ENCODE assay signal across 8 cellular contexts in the genomic region with DNA sequence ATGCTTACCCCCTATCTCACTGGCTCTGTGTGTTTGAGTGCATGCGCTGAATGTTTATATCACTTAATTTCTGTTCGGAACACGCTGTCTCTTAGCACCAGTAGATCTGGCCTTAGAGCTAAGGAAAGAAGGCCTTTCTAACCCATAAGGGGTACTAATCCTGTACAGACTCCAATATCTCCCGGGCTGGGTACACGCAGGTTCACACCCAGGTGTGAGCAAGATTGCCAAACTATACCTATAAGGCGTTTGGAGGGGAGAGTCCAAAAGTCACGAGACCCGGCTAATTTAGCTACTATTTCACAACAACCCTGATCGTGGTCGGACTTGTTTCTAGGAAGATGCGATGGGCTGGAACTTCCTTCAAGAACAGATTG. TPM values are rescaled to one million over a fixed set of nuclear protein-coding genes. Genes with fewer than 3 reads are reported as not detected.
DNase-seq lines count a peak whose midpoint lies in the region; ATAC-seq and TF ChIP-seq lines count a peak whose summit lies in the region.

No MANE protein-coding gene starts in this region.

- intact Hi-C loops in cardiac septum (cut with DNase I) = loop anchor here (1.0 kb wide), 1 partner anchor 164 kb away; the partner anchor contains the start of gene ABI1
- intact Hi-C loops in PC-3 (cut with micrococcal nuclease) = no loop called here
- intact Hi-C loops in esophagus squamous epithelium (cut with DNase I) = no loop called here

- 18 to 35% methylated on average over 7 to 10 of the region's 11 CpGs for WGBS in esophagus squamous epithelium, 2 donors

- H3K9ac ChIP-seq in PC-3 (ENCODE audit: low read length) = peak overlapping the region; percentile 96

- H3K27me3 ChIP-seq in right atrium auricular region = no peaks in the 10 kb centered on the region
- H3K27me3 ChIP-seq in PC-3 (ENCODE audit: low read length) = no peaks in the 10 kb centered on the region
- peaks cover 0 to 14% (median 0%) of the 10 kb centered on the region in 4 donors for H3K27me3 ChIP-seq in esophagus squamous epithelium

- H3K4me3 ChIP-seq in right atrium auricular region = peak overlapping the region; percentile 75 to 87
- H3K4me3 ChIP-seq in PC-3 (ENCODE audit: low read length) = peak overlapping the region; percentile 94
- H3K4me3 ChIP-seq in esophagus squamous epithelium = peak overlapping the region; percentile 82 to 99 (median 90)
- H3K4me3 ChIP-seq in retinal pigment epithelial cell (ENCODE audit: low read length) = peak overlapping the region; percentile 86

- DNase-seq in right atrium auricular region (ENCODE audit: low spot score) (no peak), cardiac septum (ENCODE audit: low spot score) (no peak), PC-3 (peak; percentile 31), esophagus squamous epithelium (lab: John Stamatoyannopoulos, UW) (no peak), retinal pigment epithelial cell (ENCODE audit: low read depth) (no peak), NCI-H146 treated with DMSO at 0.1 percent for 48 hours (lab: John Stamatoyannopoulos, UW; ENCODE audit: unreplicated experiment) (no peak), hepatic stellate cell (ENCODE audit: low spot score) (no peak)

- CTCF ChIA-PET in PC-3 (lab: Charles Lee) = no interaction called here

- H3K4me1 ChIP-seq in right atrium auricular region = peaks cover 0 to 14% of the 10 kb centered on the region in 2 donors
- peaks cover 12% of the 10 kb centered on the region for H3K4me1 ChIP-seq in PC-3 (ENCODE audit: insufficient read depth, low read length)
- H3K4me1 ChIP-seq in esophagus squamous epithelium = peaks cover 3 to 26% (median 12%) of the 10 kb centered on the region in 3 donors

- H3K9me3 ChIP-seq in right atrium auricular region = no peaks in the 10 kb centered on the region
- no peaks in the 10 kb centered on the region for H3K9me3 ChIP-seq in PC-3 (ENCODE audit: low read length)
- no peaks in the 10 kb centered on the region for H3K9me3 ChIP-seq in esophagus squamous epithelium

- no peaks in the 10 kb centered on the region for H3K36me3 ChIP-seq in right atrium auricular region
- H3K36me3 ChIP-seq in PC-3 (ENCODE audit: low read depth, low read length) = no peaks in the 10 kb centered on the region
- no peaks in the 10 kb centered on the region for H3K36me3 ChIP-seq in esophagus squamous epithelium

- TF ChIP-seq CTCF in right atrium auricular region (IDR thresholded peaks at IDR 0.05) (no peak), PC-3 (conservative IDR thresholded peaks at IDR 0.05; ENCODE audit: low read depth, low read length) (no peak), esophagus squamous epithelium (IDR thresholded peaks at IDR 0.05) (no peak), retinal pigment epithelial cell (conservative IDR thresholded peaks at IDR 0.05; ENCODE audit: low read depth, low read length) (no peak)

- H3K27ac ChIP-seq in right atrium auricular region (peak overlapping the region; percentile 84 to 88), PC-3 (ENCODE audit: low read length) (peak overlapping the region; percentile 72), esophagus squamous epithelium (peak overlapping the region; percentile 90 to 94 (median 92))

- ATAC-seq in PC-3 (no peak), GM18867 (IDR thresholded peaks at IDR 0.05; ENCODE audit: unreplicated experiment) (no peak)

- POLR2A ChIA-PET in PC-3 (lab: Charles Lee; ENCODE audit: unreplicated experiment) = no interaction called here

- no peaks in the 10 kb centered on the region for H3F3A ChIP-seq in PC-3 (ENCODE audit: low read length, unreplicated experiment)

- TF ChIP-seq POLR2A in esophagus squamous epithelium (IDR thresholded peaks at IDR 0.05) = no peak

- peak overlapping the region; percentile 93 for H3K4me2 ChIP-seq in PC-3 (ENCODE audit: low read length)

- H3K9me2 ChIP-seq in PC-3 (replicated peaks; ENCODE audit: low read length) = no peaks in the 10 kb centered on the region

- BruUV-seq in PC-3 (replicated peaks; lab: Mats Ljungman, UMichigan) = TSS peak; percentile 93

- peaks cover 42% of the 10 kb centered on the region for H3K79me2 ChIP-seq in PC-3 (ENCODE audit: low read length)

- no peaks in the 10 kb centered on the region for H4K20me1 ChIP-seq in PC-3 (ENCODE audit: low read length)

- H2AFZ ChIP-seq in PC-3 (ENCODE audit: low read length) = peak overlapping the region; percentile 95

RNA-seq across cellular contexts. Expression of gene PDSS1, which starts 0.7 kb away (rescaled TPM):
- 1 to 10 TPM; 2.8 to 4.7 TPM for total RNA-seq in right atrium auricular region
- 6.4 TPM for total RNA-seq in cardiac septum
- 16.8 and 29.0 TPM in 2 replicates for total RNA-seq in PC-3 (2014; rRNA removed)
- 10 to 100 TPM in 3 of 4 donors, 1 to 10 TPM in 1; 7.7 to 21.1 (median 11.7) TPM for total RNA-seq in esophagus squamous epithelium
